ENCODE assay signal across 23 cellular contexts in genomic region chr7:43117025-43117424, GRCh38.
A peak's percentile ranks its signal among the peaks of the same experiment; 100 is the strongest.
DNase-seq lines count a peak whose midpoint lies in the region; ATAC-seq, FAIRE-seq and TF ChIP-seq lines count a peak whose summit lies in the region.
"Had no signal": no experiment of that assay in that cellular context is flagged by ENCODE, and none has a peak within 500 bp of the region (broad histone marks: within the 10 kb centered on the region; RNA-seq: fewer than 3 reads in every experiment).

No MANE protein-coding gene starts in this region.

- H3K4me3 ChIP-seq in choroid plexus epithelial cell (ENCODE audit: low read depth, low read length) = no peak overlapping the region
- H3K4me3 ChIP-seq: GM12878, neural progenitor cell, sigmoid colon, stomach, tibial nerve had no signal

- peaks cover 40% of the 10 kb centered on the region for H3K27me3 Mint-ChIP-seq in stimulated activated memory B cell treated with anti-CD40 and anti-IgM and Interleukin-4, amounts not matched to agents 10 μg/mL and 1 μg/mL and 100 μg/mL, for 72 hours

- no peak for ATAC-seq in GM19467 (IDR thresholded peaks at IDR 0.05; ENCODE audit: unreplicated experiment)
- ATAC-seq in stimulated activated memory B cell treated with anti-CD40 and anti-IgM and Interleukin-4, amounts not matched to agents 10 μg/mL and 1 μg/mL and 100 μg/mL, for 72 hours = no peak
- ATAC-seq in GM18517 (IDR thresholded peaks at IDR 0.05; ENCODE audit: unreplicated experiment) = no peak
- ATAC-seq in HG03095 (IDR thresholded peaks at IDR 0.05; ENCODE audit: unreplicated experiment) = no peak
- ATAC-seq: GM12878 had no signal

- no peak overlapping the region for H3K27ac Mint-ChIP-seq in stimulated activated memory B cell treated with anti-CD40 and anti-IgM and Interleukin-4, amounts not matched to agents 10 μg/mL and 1 μg/mL and 100 μg/mL, for 72 hours
- H3K27ac Mint-ChIP-seq: activated CD4-positive, alpha-beta memory T cell treated with anti-CD3 and anti-CD28 coated beads for 36 hours; neural progenitor cell had no signal

- H3K36me3 Mint-ChIP-seq in stimulated activated memory B cell treated with anti-CD40 and anti-IgM and Interleukin-4, amounts not matched to agents 10 μg/mL and 1 μg/mL and 100 μg/mL, for 72 hours = no peaks in the 10 kb centered on the region
- H3K36me3 Mint-ChIP-seq: activated CD4-positive, alpha-beta memory T cell treated with anti-CD3 and anti-CD28 coated beads for 36 hours; neural progenitor cell had no signal

- peak; percentile 41 for DNase-seq in NOMO-1 treated with DMSO at 0.1 percent for 48 hours (lab: John Stamatoyannopoulos, UW; ENCODE audit: unreplicated experiment)
- no peak for DNase-seq in NOMO-1 treated with dmso at 0.1 percent for 144 hours (lab: John Stamatoyannopoulos, UW; ENCODE audit: unreplicated experiment)
- peak; percentile 17 for DNase-seq in RCC 7860 (ENCODE audit: low spot score)
- peak; percentile 15 for DNase-seq in choroid plexus epithelial cell (ENCODE audit: low read depth)
- DNase-seq: activated CD4-positive, alpha-beta memory T cell treated with anti-CD3 and anti-CD28 coated beads for 36 hours; BE2C; cortex of kidney; DMS79; NCI-H187; NCI-H2171 treated with DMSO at 0.1 percent for 48 hours; NCI-H524 treated with DMSO at 0.1 percent for 48 hours; sigmoid colon; stomach had no signal

- no peak overlapping the region for H3K4me3 Mint-ChIP-seq in stimulated activated memory B cell treated with anti-CD40 and anti-IgM and Interleukin-4, amounts not matched to agents 10 μg/mL and 1 μg/mL and 100 μg/mL, for 72 hours
- H3K4me3 Mint-ChIP-seq: activated CD4-positive, alpha-beta memory T cell treated with anti-CD3 and anti-CD28 coated beads for 36 hours; neural progenitor cell had no signal

- TF ChIP-seq CTCF in choroid plexus epithelial cell (conservative IDR thresholded peaks at IDR 0.05; ENCODE audit: low read depth, low read length) = no peak

- H3K9me3 Mint-ChIP-seq in stimulated activated memory B cell treated with anti-CD40 and anti-IgM and Interleukin-4, amounts not matched to agents 10 μg/mL and 1 μg/mL and 100 μg/mL, for 72 hours = no peaks in the 10 kb centered on the region
- H3K9me3 Mint-ChIP-seq: activated CD4-positive, alpha-beta memory T cell treated with anti-CD3 and anti-CD28 coated beads for 36 hours; neural progenitor cell had no signal

- H3K4me1 Mint-ChIP-seq in stimulated activated memory B cell treated with anti-CD40 and anti-IgM and Interleukin-4, amounts not matched to agents 10 μg/mL and 1 μg/mL and 100 μg/mL, for 72 hours = peaks cover 7% of the 10 kb centered on the region

- FAIRE-seq in RCC 7860 (lab: Jason Lieb, UNC) = no peak
- FAIRE-seq: bronchial epithelial cell, GM12878, HTR-8/SVneo, keratinocyte had no signal
